8 cellular contexts compared by ENCODE assay signal in genomic region chr7:130441408-130441854, GRCh38. TPM values are rescaled to one million over a fixed set of nuclear protein-coding genes. Genes with fewer than 3 reads are reported as not detected.
A peak's percentile ranks its signal among the peaks of the same experiment; 100 is the strongest.
DNase-seq lines count a peak whose midpoint lies in the region; ATAC-seq, FAIRE-seq and TF ChIP-seq lines count a peak whose summit lies in the region.

No MANE protein-coding gene starts in this region.

- H3K4me2 ChIP-seq in K562 (ENCODE audit: insufficient read depth, low read length) = peak overlapping the region; percentile 60

- H3K27ac ChIP-seq in K562 (ENCODE audit: extremely low read depth, low read depth, low read length) (peak overlapping the region; percentile 35), temporal lobe (ENCODE audit: low read depth, low read length) (peak overlapping the region; percentile 51)

- peaks cover 4 to 7% of the 10 kb centered on the region in 2 experiments; a peak in 4 of 5 replicates for H3K4me1 ChIP-seq in K562 (replicated peaks in 1 of 2; ENCODE audit: control insufficient read depth in 2 of 2, insufficient read depth in 2 of 2, low read length in 2 of 2)

- peak overlapping the region in 1 of 2 experiments; percentile 41; a peak in 2 of 4 replicates for H3K9ac ChIP-seq in K562 (ENCODE audit: insufficient read depth in 1 of 2, low read depth in 2 of 2, low read length in 2 of 2)

- 46% methylated on average over 9 of the region's 9 CpGs for WGBS in K562 (ENCODE audit: insufficient coverage, low coverage, missing lambda C conversion rate)

- ATAC-seq in activated T-cell treated with anti-CD3 and anti-CD28 coated beads, Interleukin-2, amount 50 U/mL, for 4 hours = no peak
- ATAC-seq in K562 = no peak

- no peaks in the 10 kb centered on the region for H3K36me3 ChIP-seq in K562 (ENCODE audit: control insufficient read depth, insufficient read depth, low read length)

- in situ Hi-C loops in K562 (cut with MboI) = no loop called here

- no TSS peak for BruUV-seq in K562 (replicated peaks; lab: Mats Ljungman, UMichigan)

- no peaks in the 10 kb centered on the region for H3K79me2 ChIP-seq in K562 (ENCODE audit: control insufficient read depth, insufficient read depth, low read length)

- peaks cover 0 to 11% of the 10 kb centered on the region in 2 experiments; a peak in 1 of 5 replicates for H3K27me3 ChIP-seq in K562 (ENCODE audit: control insufficient read depth in 2 of 2, insufficient read depth in 2 of 2, low read length in 2 of 2)

- no peak for DNase-seq in activated T-cell treated with anti-CD3 and anti-CD28 coated beads, Interleukin-2, amount 50 U/mL, for 4 hours
- DNase-seq in activated T-cell treated with anti-CD3 and anti-CD28 coated beads for 4 hours (no peak), NCI-H2227 (lab: John Stamatoyannopoulos, UW; ENCODE audit: unreplicated experiment) (peak; percentile 98), K562 (ENCODE audit: extremely low read depth in 1 of 4, low spot score in 3 of 4) (peak in 2 of 4 experiments; percentile 28 to 31), left kidney (ENCODE audit: low read depth, low spot score) (peak; percentile 91)
- DNase-seq in stimulated activated CD4-positive, alpha-beta T cell treated with anti-CD3 and anti-CD28 coated beads, Interleukin-2, amount 100 ng/mL, for 48 hours = no peak
- DNase-seq in activated CD8-positive, alpha-beta memory T cell treated with anti-CD3 and anti-CD28 coated beads, Interleukin-2, amount 50 U/mL, for 48 hours = no peak

- H3K9me3 ChIP-seq in K562 (replicated peaks; ENCODE audit: control insufficient read depth, insufficient read depth, low read depth, low read length) = peaks cover 6% of the 10 kb centered on the region

- H3K9me1 ChIP-seq in K562 (ENCODE audit: control insufficient read depth, insufficient read depth, low read length) = no peaks in the 10 kb centered on the region

- TF ChIP-seq RAD21 in K562 (CRISPR knock-in tag; conservative IDR thresholded peaks at IDR 0.05 in 1 of 2, IDR thresholded peaks at IDR 0.05 in 1 of 2) = no peak

- intact Hi-C loops in K562 (cut with micrococcal nuclease) = no loop called here

- peak overlapping the region; percentile 99 for H3K4me3 Mint-ChIP-seq in activated T-cell treated with anti-CD3 and anti-CD28 coated beads, Interleukin-2, amount 50 U/mL, for 4 hours

- peak overlapping the region; percentile 44; the same call in 1 of the 2 replicates for H3K4me3 ChIP-seq in K562

- no peak for TF ChIP-seq POLR2A in K562 (conservative IDR thresholded peaks at IDR 0.05)

- TF ChIP-seq EP300 in K562 (IDR thresholded peaks at IDR 0.05; ENCODE audit: low read length) = no peak

- no peak for FAIRE-seq in K562 (lab: Jason Lieb, UNC)

- H3K27me3 Mint-ChIP-seq in activated T-cell treated with anti-CD3 and anti-CD28 coated beads, Interleukin-2, amount 50 U/mL, for 4 hours (ENCODE audit: low read depth) = peaks cover 6% of the 10 kb centered on the region

- no peaks in the 10 kb centered on the region for H3K9me3 Mint-ChIP-seq in activated T-cell treated with anti-CD3 and anti-CD28 coated beads, Interleukin-2, amount 50 U/mL, for 4 hours

- H3K36me3 Mint-ChIP-seq in activated T-cell treated with anti-CD3 and anti-CD28 coated beads, Interleukin-2, amount 50 U/mL, for 4 hours (ENCODE audit: insufficient read depth) = no peaks in the 10 kb centered on the region

- H3K4me1 Mint-ChIP-seq in activated T-cell treated with anti-CD3 and anti-CD28 coated beads, Interleukin-2, amount 50 U/mL, for 4 hours (ENCODE audit: low read depth) = peaks cover 24% of the 10 kb centered on the region

- peak overlapping the region; percentile 90 for H2AFZ ChIP-seq in K562 (ENCODE audit: low read depth, low read length)

- CTCF ChIA-PET in K562 (lab: Yijun Ruan, JAX; ENCODE audit: low intra/inter-chr PET ratio) = no interaction called here

- POLR2A ChIA-PET in K562 (lab: Yijun Ruan, JAX) = interaction anchor here (1.0 kb wide), 1 partner anchor 12 kb away, joined by 4 read pairs; no protein-coding TSS in a partner anchor

- H4K20me1 ChIP-seq in K562 (replicated peaks; ENCODE audit: control insufficient read depth, insufficient read depth, low read length) = no peaks in the 10 kb centered on the region

- TF ChIP-seq CTCF in K562 (IDR thresholded peaks at IDR 0.05 in 2 of 3, conservative IDR thresholded peaks at IDR 0.05 in 1 of 3; ENCODE audit: insufficient read depth in 2 of 3, low read depth in 1 of 3, low read length in 3 of 3) = no peak

TF ChIP-seq in K562, 482 proteins besides CTCF, POLR2A, EP300 and RAD21 (continues in another document):
- peak; percentile 67 to 74 for TF ChIP-seq NRF1 (conservative IDR thresholded peaks at IDR 0.05 in 1 of 2, IDR thresholded peaks at IDR 0.05 in 1 of 2)
- TF ChIP-seq ZKSCAN3 (CRISPR knock-in tag; IDR thresholded peaks at IDR 0.05) = no peak
- TF ChIP-seq RBM25 (IDR thresholded peaks at IDR 0.05; ENCODE audit: low read depth, low read length, severe bottlenecking) = no peak
- TF ChIP-seq CSDE1 (IDR thresholded peaks at IDR 0.05) = 0 out of 4 replicates have a peak, but pooled peaks of 1 of the 2 experiments have one; percentile 41
- no peak for TF ChIP-seq FIP1L1 (IDR thresholded peaks at IDR 0.05; ENCODE audit: low read depth, low read length, poor library complexity, severe bottlenecking)
- no peak for TF ChIP-seq EZH2 (IDR thresholded peaks at IDR 0.05; ENCODE audit: borderline replicate concordance, low read depth, low read length)
- TF ChIP-seq ZNF584 (CRISPR knock-in tag; IDR thresholded peaks at IDR 0.05; ENCODE audit: low read depth) = no peak
- peak; percentile 91 for TF ChIP-seq MBD1 (CRISPR knock-in tag; IDR thresholded peaks at IDR 0.05)
- no peak for TF ChIP-seq THRAP3 (IDR thresholded peaks at IDR 0.05; ENCODE audit: borderline replicate concordance)
- TF ChIP-seq ZSCAN29 (IDR thresholded peaks at IDR 0.05) = no peak
- TF ChIP-seq CREB1 (IDR thresholded peaks at IDR 0.05) = no peak
- TF ChIP-seq CREB1 (CRISPR knock-in tag; IDR thresholded peaks at IDR 0.05) = no peak
- no peak for TF ChIP-seq NFYB (IDR thresholded peaks at IDR 0.05; ENCODE audit: extremely low read depth, insufficient read length)
- no peak for TF ChIP-seq CC2D1A (IDR thresholded peaks at IDR 0.05)

RNA-seq across cellular contexts. Expression of gene CEP41, which starts 0.6 kb away (rescaled TPM):
- total RNA-seq in activated T-cell treated with anti-CD3 and anti-CD28 coated beads, Interleukin-2, amount 50 U/mL, for 4 hours = 10 to 100 TPM in 2 of 3 donors, 1 to 10 TPM in 1; 9.5 to 13.9 (median 13.2) TPM
- total RNA-seq in K562 (2011; cell fraction: chromatin; rRNA removed; ENCODE audit: low replicate concordance) = 9.3 and 12.1 TPM in 2 replicates
- 4.0 and 6.7 TPM in 2 replicates for total RNA-seq in K562 (2011; cell fraction: nucleolus; rRNA removed)
- total RNA-seq in K562 (2011; cell fraction: nucleoplasm; rRNA removed) = 4.3 and 10.6 TPM in 2 replicates
- 1.5 and 4.2 TPM in 2 replicates for total RNA-seq in K562 (2014; rRNA removed)
- total RNA-seq in K562 (2014; rRNA removed; fragmentation: Illumina TruSeq; extraction: Trizol) = 4.9 and 8.0 TPM in 2 replicates
- 4.6 and 5.0 TPM in 2 replicates for total RNA-seq in K562 (2015; rRNA removed; fragmentation: Illumina TruSeq; extraction: Trizol)
- 5.6 and 6.4 TPM in 2 replicates for total RNA-seq in K562 (2021)
- 4.4 and 9.2 TPM in 2 replicates for polyA plus RNA-seq in K562 (2011; rRNA removed)
- 4.7 and 6.3 TPM in 2 replicates for polyA plus RNA-seq in K562 (2011; cell fraction: cytosol; rRNA removed)
- 2.4 and 6.4 TPM in 2 replicates for polyA plus RNA-seq in K562 (2011; cell fraction: nucleus; rRNA removed)
- 5.3 and 9.7 TPM in 2 replicates for polyA plus RNA-seq in K562 (2012)
- 8.1 and 10.9 TPM in 2 replicates for polyA plus RNA-seq in K562 (2014; fragmentation: Illumina TruSeq; extraction: Trizol)
- polyA plus RNA-seq in K562 (2014; fragmentation: Nextera tagmentation; extraction: Ambion mirVana) = 10 to 100 TPM; 15.3 to 15.5 TPM
- 5.8 and 7.4 TPM in 2 replicates for polyA plus RNA-seq in K562 (2014; rRNA removed)
- polyA minus RNA-seq in K562 (2011; rRNA and poly(A)+ RNA removed) = 3.2 and 7.7 TPM in 2 replicates
- polyA minus RNA-seq in K562 (2011; cell fraction: cytosol; rRNA and poly(A)+ RNA removed) = 0.55 and 2.5 TPM in 2 replicates
- polyA minus RNA-seq in K562 (2011; cell fraction: nucleus; rRNA and poly(A)+ RNA removed) = 1.5 and 3.9 TPM in 2 replicates
- 15.0 TPM for total RNA-seq in temporal lobe

RNA-seq across cellular contexts. Expression of gene MEST, which starts 50.5 kb away (rescaled TPM):
- 1 to 10 TPM; 3.5 to 5.9 (median 5.2) TPM for total RNA-seq in activated T-cell treated with anti-CD3 and anti-CD28 coated beads, Interleukin-2, amount 50 U/mL, for 4 hours
- total RNA-seq in K562 (2011; cell fraction: chromatin; rRNA removed; ENCODE audit: low replicate concordance) = 1.1 and 1.3 TPM in 2 replicates
- total RNA-seq in K562 (2011; cell fraction: nucleolus; rRNA removed) = 0.33 and 1.1 TPM in 2 replicates
- 0.81 and 0.92 TPM in 2 replicates for total RNA-seq in K562 (2011; cell fraction: nucleoplasm; rRNA removed)
- total RNA-seq in K562 (2014; rRNA removed) = 0.04 and 0.14 TPM in 2 replicates
- total RNA-seq in K562 (2014; rRNA removed; fragmentation: Illumina TruSeq; extraction: Trizol) = 0.18 and 0.26 TPM in 2 replicates
- total RNA-seq in K562 (2015; rRNA removed; fragmentation: Illumina TruSeq; extraction: Trizol) = 0.41 TPM in 1 of 2 replicates, not detected in the other
- total RNA-seq in K562 (2021) = 0.62 and 1.0 TPM in 2 replicates
- polyA plus RNA-seq in K562 (2011; rRNA removed) = 0.27 and 0.74 TPM in 2 replicates
- 0.28 and 0.52 TPM in 2 replicates for polyA plus RNA-seq in K562 (2011; cell fraction: cytosol; rRNA removed)
- polyA plus RNA-seq in K562 (2011; cell fraction: nucleus; rRNA removed) = 0.22 and 0.53 TPM in 2 replicates
- 0.23 and 0.73 TPM in 2 replicates for polyA plus RNA-seq in K562 (2012)
- polyA plus RNA-seq in K562 (2014; fragmentation: Illumina TruSeq; extraction: Trizol) = 0.34 TPM in 1 of 2 replicates, not detected in the other
- under 1 TPM; 0.38 to 0.56 TPM for polyA plus RNA-seq in K562 (2014; fragmentation: Nextera tagmentation; extraction: Ambion mirVana)
- 0.04 and 0.38 TPM in 2 replicates for polyA plus RNA-seq in K562 (2014; rRNA removed)
- polyA minus RNA-seq in K562 (2011; rRNA and poly(A)+ RNA removed) = 0.06 and 1.9 TPM in 2 replicates
- 0.38 TPM in 1 of 2 replicates, not detected in the other for polyA minus RNA-seq in K562 (2011; cell fraction: cytosol; rRNA and poly(A)+ RNA removed)
- polyA minus RNA-seq in K562 (2011; cell fraction: nucleus; rRNA and poly(A)+ RNA removed) = 0.13 TPM in 1 of 2 replicates, not detected in the other
- total RNA-seq in temporal lobe = 68.1 TPM

Comparison
In these comparisons a context has a peak if more than half of its experiments do, and no peak if none do; other contexts are left out.
1. DNase-seq: peak in NCI-H2227 (single experiment) and left kidney (single experiment); none in activated T-cell treated with anti-CD3 and anti-CD28 coated beads, Interleukin-2, amount 50 U/mL, for 4 hours (single experiment), activated T-cell treated with anti-CD3 and anti-CD28 coated beads for 4 hours (single experiment), stimulated activated CD4-positive, alpha-beta T cell treated with anti-CD3 and anti-CD28 coated beads, Interleukin-2, amount 100 ng/mL, for 48 hours (0 of 2) and activated CD8-positive, alpha-beta memory T cell treated with anti-CD3 and anti-CD28 coated beads, Interleukin-2, amount 50 U/mL, for 48 hours (single experiment).